Comparison of ENCODE assay signal across 10 cellular contexts in the genomic region with DNA sequence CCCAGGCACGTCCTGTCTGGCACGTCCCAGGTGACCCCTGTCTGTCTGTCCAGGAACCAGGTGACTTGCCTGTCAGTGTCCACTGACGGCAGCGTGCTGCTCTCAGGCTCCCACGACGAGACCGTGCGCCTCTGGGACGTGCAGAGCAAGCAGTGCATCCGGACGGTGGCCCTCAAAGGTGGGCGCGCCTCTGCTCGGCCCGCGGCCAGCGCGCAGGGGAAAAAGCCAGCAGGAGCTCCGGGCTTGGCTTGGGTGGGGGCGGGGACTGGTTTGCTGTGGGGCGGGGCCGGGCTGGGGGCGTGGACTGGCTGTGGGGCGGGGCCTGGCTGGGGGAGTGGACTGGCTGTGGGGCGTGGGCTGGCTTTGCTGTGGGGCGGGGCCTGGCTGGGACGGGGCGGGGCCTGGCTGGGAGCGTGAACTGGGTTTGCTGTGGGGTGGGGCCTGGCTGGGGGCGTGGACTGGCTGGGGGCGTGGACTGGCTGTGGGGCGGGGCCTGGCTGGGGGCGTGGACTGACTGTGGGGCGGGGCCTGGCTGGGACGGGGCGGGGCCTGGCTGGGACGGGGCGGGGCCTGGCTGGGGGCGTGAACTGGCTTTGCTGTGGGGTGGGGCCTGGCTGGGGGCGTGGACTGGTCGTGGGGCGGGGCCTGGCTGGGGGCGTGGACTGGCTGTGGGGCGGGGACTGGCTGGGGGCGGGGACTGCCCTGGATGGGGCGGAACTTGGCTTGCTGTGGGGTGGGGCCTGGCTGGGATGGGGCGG. TPM values are rescaled to one million over a fixed set of nuclear protein-coding genes. Genes with fewer than 3 reads are reported as not detected.
A peak's percentile ranks its signal among the peaks of the same experiment; 100 is the strongest.
DNase-seq lines count a peak whose midpoint lies in the region; ATAC-seq, FAIRE-seq and TF ChIP-seq lines count a peak whose summit lies in the region.
"Had no signal": no experiment of that assay in that cellular context is flagged by ENCODE, and none has a peak within 500 bp of the region (broad histone marks: within the 10 kb centered on the region; RNA-seq: fewer than 3 reads in every experiment).

No MANE protein-coding gene starts in this region.

- H2BK15ac ChIP-seq in mesendoderm (replicated peaks; ENCODE audit: low read depth), result no peak overlapping the region

- H3K27ac ChIP-seq in PC-3 (ENCODE audit: low read length), result no peak overlapping the region
- no peak overlapping the region for H3K27ac ChIP-seq in mesendoderm (ENCODE audit: low read depth, low read length)
- H3K27ac ChIP-seq in thyroid gland, result no peak overlapping the region
- H3K27ac ChIP-seq: VCaP had no signal

- no peak overlapping the region for H3K18ac ChIP-seq in mesendoderm (ENCODE audit: low read length)

- no peak overlapping the region for H3K23ac ChIP-seq in mesendoderm (ENCODE audit: low read length)

- no peak overlapping the region for H3K56ac ChIP-seq in mesendoderm (ENCODE audit: low read length)

- TF ChIP-seq CTCF in PC-3 (conservative IDR thresholded peaks at IDR 0.05; ENCODE audit: low read depth, low read length) (no peak), thyroid gland (IDR thresholded peaks at IDR 0.05) (no peak)

- H3K4me3 ChIP-seq in PC-3 (ENCODE audit: low read length) (no peak overlapping the region), mesendoderm (ENCODE audit: low read length) (no peak overlapping the region), thyroid gland (replicated peaks in 1 of 3) (no peak overlapping the region)

- ATAC-seq in PC-3, result no peak

- no peak overlapping the region for H4K8ac ChIP-seq in mesendoderm (ENCODE audit: low read depth, low read length)

- no peaks in the 10 kb centered on the region for H3K79me2 ChIP-seq in PC-3 (ENCODE audit: low read length)
- H3K79me2 ChIP-seq in mesendoderm (ENCODE audit: control insufficient read depth, insufficient read depth, low read length), result no peaks in the 10 kb centered on the region

- DNase-seq in CD1c-positive myeloid dendritic cell (ENCODE audit: extremely low spot score) (peak; percentile 30), PC-3 (peak; percentile 6), mesendoderm (peak; percentile 70), thyroid gland (no peak), GM19238 (ENCODE audit: insufficient read length, low spot score) (no peak), H54 (ENCODE audit: insufficient read length, low spot score) (no peak), DMS 273 (lab: John Stamatoyannopoulos, UW; ENCODE audit: unreplicated experiment) (no peak)
- DNase-seq in activated T-helper 2 cell treated with anti-CD3 and anti-CD28 coated beads, Interferon-gamma antibody, Interleukin-2, Interleukin-4, amounts not matched to agents 10 μg/mL and 5 μg/mL and 100 μg/mL, durations not matched to agents 14 hours and 24 hours and 36 hours (ENCODE audit: low spot score), result peak; percentile 30

- H3K9me3 ChIP-seq in PC-3 (ENCODE audit: low read length), result no peaks in the 10 kb centered on the region
- H3K9me3 ChIP-seq in thyroid gland, result no peaks in the 10 kb centered on the region

- H3K4me1 Mint-ChIP-seq in activated T-helper 2 cell treated with anti-CD3 and anti-CD28 coated beads, Interferon-gamma antibody, Interleukin-2, Interleukin-4, amounts not matched to agents 10 μg/mL and 5 μg/mL and 100 μg/mL, durations not matched to agents 14 hours and 24 hours and 36 hours (ENCODE audit: low read depth), result no peaks in the 10 kb centered on the region

- H3K27me3 ChIP-seq in PC-3 (ENCODE audit: low read length), result no peaks in the 10 kb centered on the region; the same call in 1 of the 2 replicates
- no peaks in the 10 kb centered on the region for H3K27me3 ChIP-seq in mesendoderm (ENCODE audit: insufficient read depth, low read length, poor library complexity)
- H3K27me3 ChIP-seq in thyroid gland, result no peaks in the 10 kb centered on the region

- TF ChIP-seq POLR2A in thyroid gland (IDR thresholded peaks at IDR 0.05), result no peak
- no peak for TF ChIP-seq POLR2A in H54 (IDR thresholded peaks at IDR 0.05; ENCODE audit: low read depth, low read length)

- H3K4ac ChIP-seq in mesendoderm (ENCODE audit: low read depth, low read length), result no peak overlapping the region

- peaks cover 30% of the 10 kb centered on the region for H3K36me3 Mint-ChIP-seq in activated T-helper 2 cell treated with anti-CD3 and anti-CD28 coated beads, Interferon-gamma antibody, Interleukin-2, Interleukin-4, amounts not matched to agents 10 μg/mL and 5 μg/mL and 100 μg/mL, durations not matched to agents 14 hours and 24 hours and 36 hours (ENCODE audit: low read depth)

- no peak overlapping the region for H3K4me3 Mint-ChIP-seq in activated T-helper 2 cell treated with anti-CD3 and anti-CD28 coated beads, Interferon-gamma antibody, Interleukin-2, Interleukin-4, amounts not matched to agents 10 μg/mL and 5 μg/mL and 100 μg/mL, durations not matched to agents 14 hours and 24 hours and 36 hours (ENCODE audit: low read depth)

- no peak overlapping the region for H2AK5ac ChIP-seq in mesendoderm (ENCODE audit: low read length)

- no TSS peak for BruUV-seq in PC-3 (replicated peaks; lab: Mats Ljungman, UMichigan)

- H4K5ac ChIP-seq in mesendoderm (ENCODE audit: low read length), result no peak overlapping the region

- no CpG with 5 or more reads among the region's 47 CpGs for WGBS in mesendoderm (ENCODE audit: extremely low coverage, insufficient coverage, low lambda C conversion rate)
- 90% methylated on average over 10 of the region's 47 CpGs; no CpG with 5 or more reads in 1 of the 2 donors for WGBS in thyroid gland, 2 donors

- FAIRE-seq in H54 (lab: Jason Lieb, UNC), result no peak

- peaks cover under 1% of the 10 kb centered on the region for H3K27me3 Mint-ChIP-seq in activated T-helper 2 cell treated with anti-CD3 and anti-CD28 coated beads, Interferon-gamma antibody, Interleukin-2, Interleukin-4, amounts not matched to agents 10 μg/mL and 5 μg/mL and 100 μg/mL, durations not matched to agents 14 hours and 24 hours and 36 hours (ENCODE audit: low read depth)

- H3K79me1 ChIP-seq in mesendoderm (ENCODE audit: low read length), result peaks cover 1% of the 10 kb centered on the region

- intact Hi-C loops in PC-3 (cut with micrococcal nuclease) (no loop called here), thyroid gland (cut with DNase I) (no loop called here)
- intact Hi-C loops in activated T-helper 2 cell treated with anti-CD3 and anti-CD28 coated beads, Interferon-gamma antibody, Interleukin-2, Interleukin-4, amounts not matched to agents 10 μg/mL and 5 μg/mL and 100 μg/mL, durations not matched to agents 14 hours and 24 hours and 36 hours (cut with micrococcal nuclease), result no loop called here

- no peak overlapping the region for H3K27ac Mint-ChIP-seq in activated T-helper 2 cell treated with anti-CD3 and anti-CD28 coated beads, Interferon-gamma antibody, Interleukin-2, Interleukin-4, amounts not matched to agents 10 μg/mL and 5 μg/mL and 100 μg/mL, durations not matched to agents 14 hours and 24 hours and 36 hours

- H3K4me2 ChIP-seq in PC-3 (ENCODE audit: low read length), result no peak overlapping the region
- H3K4me2 ChIP-seq in mesendoderm (ENCODE audit: low read length), result no peak overlapping the region

- H2BK5ac ChIP-seq in mesendoderm (ENCODE audit: low read length), result no peak overlapping the region

- H3K9me3 Mint-ChIP-seq in activated T-helper 2 cell treated with anti-CD3 and anti-CD28 coated beads, Interferon-gamma antibody, Interleukin-2, Interleukin-4, amounts not matched to agents 10 μg/mL and 5 μg/mL and 100 μg/mL, durations not matched to agents 14 hours and 24 hours and 36 hours, result no peaks in the 10 kb centered on the region

- H2AFZ ChIP-seq in PC-3 (ENCODE audit: low read length), result no peak overlapping the region

- peaks cover 5% of the 10 kb centered on the region for H3K4me1 ChIP-seq in PC-3 (ENCODE audit: insufficient read depth, low read length)
- no peaks in the 10 kb centered on the region for H3K4me1 ChIP-seq in mesendoderm (ENCODE audit: control insufficient read depth, low read depth, low read length)
- H3K4me1 ChIP-seq in thyroid gland, result peaks cover 16 to 23% of the 10 kb centered on the region in 2 donors

- no peaks in the 10 kb centered on the region for H4K20me1 ChIP-seq in PC-3 (ENCODE audit: low read length)

- H3K9ac ChIP-seq in PC-3 (ENCODE audit: low read length), result no peak overlapping the region
- no peak overlapping the region for H3K9ac ChIP-seq in mesendoderm (ENCODE audit: low read length)

- POLR2A ChIA-PET in PC-3 (lab: Charles Lee; ENCODE audit: unreplicated experiment), result no interaction called here

- no peak overlapping the region for H2BK120ac ChIP-seq in mesendoderm (ENCODE audit: low read depth, low read length)

- CTCF ChIA-PET in PC-3 (lab: Charles Lee), result no interaction called here

- H3K36me3 ChIP-seq in PC-3 (ENCODE audit: low read depth, low read length) (no peaks in the 10 kb centered on the region; the same call in 1 of the 2 replicates), mesendoderm (ENCODE audit: control insufficient read depth, insufficient read depth, low read length) (peaks cover 5% of the 10 kb centered on the region), thyroid gland (peaks cover 15 to 24% of the 10 kb centered on the region in 2 donors)

- no peaks in the 10 kb centered on the region for H3K9me2 ChIP-seq in PC-3 (replicated peaks; ENCODE audit: low read length)

- no peaks in the 10 kb centered on the region for H3F3A ChIP-seq in PC-3 (ENCODE audit: low read length, unreplicated experiment)

RNA-seq across cellular contexts. Expression of a gene that starts 7.2 kb away (rescaled TPM):
- total RNA-seq in PC-3 (2014; rRNA removed), result 56.7 and 99.6 TPM in 2 replicates
- 88.6 and 94.9 TPM in 2 replicates for total RNA-seq in activated T-helper 2 cell treated with anti-CD3 and anti-CD28 coated beads, Interferon-gamma antibody, Interleukin-2, Interleukin-4, amounts not matched to agents 10 μg/mL and 5 μg/mL and 100 μg/mL, durations not matched to agents 14 hours and 24 hours and 36 hours
- polyA plus RNA-seq in mesendoderm (2013, experiment 1 of 2), result 61.9 TPM
- polyA plus RNA-seq in mesendoderm (2013, experiment 2 of 2), result 58.1 TPM
- 10 to 100 TPM; 15.2 to 73.5 (median 46.8) TPM for total RNA-seq in thyroid gland

RNA-seq across cellular contexts. Expression of a gene that starts 8.9 kb away (rescaled TPM):
- 0.63 and 0.69 TPM in 2 replicates for total RNA-seq in PC-3 (2014; rRNA removed)
- total RNA-seq in activated T-helper 2 cell treated with anti-CD3 and anti-CD28 coated beads, Interferon-gamma antibody, Interleukin-2, Interleukin-4, amounts not matched to agents 10 μg/mL and 5 μg/mL and 100 μg/mL, durations not matched to agents 14 hours and 24 hours and 36 hours, result 0.11 TPM in 1 of 2 replicates, not detected in the other
- 0.06 TPM for polyA plus RNA-seq in mesendoderm (2013, experiment 1 of 2)
- polyA plus RNA-seq in mesendoderm (2013, experiment 2 of 2), result 0.10 TPM
- total RNA-seq in thyroid gland, result under 1 TPM in 1 of 4 donors, not detected in 3; 0.22 TPM

RNA-seq across cellular contexts. Expression of a gene that starts 29.6 kb away (rescaled TPM):
- total RNA-seq in PC-3 (2014; rRNA removed), result 136 and 162 TPM in 2 replicates
- 137 and 138 TPM in 2 replicates for total RNA-seq in activated T-helper 2 cell treated with anti-CD3 and anti-CD28 coated beads, Interferon-gamma antibody, Interleukin-2, Interleukin-4, amounts not matched to agents 10 μg/mL and 5 μg/mL and 100 μg/mL, durations not matched to agents 14 hours and 24 hours and 36 hours
- polyA plus RNA-seq in mesendoderm (2013, experiment 1 of 2), result 82.5 TPM
- 81.3 TPM for polyA plus RNA-seq in mesendoderm (2013, experiment 2 of 2)
- 100 to 1,000 TPM; 162 to 238 (median 192) TPM for total RNA-seq in thyroid gland

RNA-seq across cellular contexts. Expression of a gene that starts 30.0 kb away (rescaled TPM):
- total RNA-seq in PC-3 (2014; rRNA removed) (not detected in 2 replicates), thyroid gland (not detected)
- total RNA-seq in activated T-helper 2 cell treated with anti-CD3 and anti-CD28 coated beads, Interferon-gamma antibody, Interleukin-2, Interleukin-4, amounts not matched to agents 10 μg/mL and 5 μg/mL and 100 μg/mL, durations not matched to agents 14 hours and 24 hours and 36 hours, result not detected in 2 replicates
- not detected for polyA plus RNA-seq in mesendoderm (2013, experiment 1 of 2)
- polyA plus RNA-seq in mesendoderm (2013, experiment 2 of 2), result not detected
- total RNA-seq: myocyte had no signal

RNA-seq across cellular contexts. Expression of a gene that starts 35.1 kb away (rescaled TPM):
- 97.9 and 107 TPM in 2 replicates for total RNA-seq in PC-3 (2014; rRNA removed)
- 160 and 163 TPM in 2 replicates for total RNA-seq in activated T-helper 2 cell treated with anti-CD3 and anti-CD28 coated beads, Interferon-gamma antibody, Interleukin-2, Interleukin-4, amounts not matched to agents 10 μg/mL and 5 μg/mL and 100 μg/mL, durations not matched to agents 14 hours and 24 hours and 36 hours
- 595 TPM for polyA plus RNA-seq in mesendoderm (2013, experiment 1 of 2)
- polyA plus RNA-seq in mesendoderm (2013, experiment 2 of 2), result 606 TPM
- total RNA-seq in thyroid gland, result 10 to 100 TPM; 60.7 to 88.2 (median 82.2) TPM

Comparison
In these comparisons a context has a peak if more than half of its experiments do, and no peak if none do; other contexts are left out.
1. DNase-seq: peak in CD1c-positive myeloid dendritic cell (single experiment), PC-3 (single experiment), activated T-helper 2 cell treated with anti-CD3 and anti-CD28 coated beads, Interferon-gamma antibody, Interleukin-2, Interleukin-4, amounts not matched to agents 10 μg/mL and 5 μg/mL and 100 μg/mL, durations not matched to agents 14 hours and 24 hours and 36 hours (single experiment) and mesendoderm (single experiment); none in thyroid gland (0 of 2), GM19238 (single experiment), H54 (single experiment) and DMS 273 (single experiment).